ENCODE assay signal across 15 cellular contexts in the genomic region with DNA sequence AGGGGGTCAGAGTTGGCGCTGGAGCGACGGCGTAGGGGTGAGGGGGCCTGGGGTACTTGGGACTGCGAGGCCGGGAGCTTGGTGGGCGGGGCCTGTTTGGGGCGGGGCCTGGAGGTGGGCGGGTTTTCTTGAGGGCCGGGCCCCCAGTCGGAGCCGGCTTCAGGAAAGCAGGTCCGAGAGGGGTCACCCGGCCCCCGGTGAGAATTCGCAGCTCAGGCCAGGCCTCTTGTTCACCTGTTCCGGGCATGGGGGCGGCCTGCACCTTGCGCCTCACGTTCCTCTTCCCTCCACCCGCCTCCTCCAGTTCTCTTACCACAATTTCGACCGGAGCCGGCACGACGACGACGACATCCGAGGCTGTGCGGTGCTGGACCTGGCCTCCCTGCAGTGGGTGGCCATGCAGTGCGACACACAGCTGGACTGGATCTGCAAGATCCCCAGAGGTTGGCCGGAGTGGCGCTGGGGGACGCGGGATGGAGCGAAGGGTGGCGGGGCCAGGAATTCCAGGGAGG.
"Had no signal": no experiment of that assay in that cellular context is flagged by ENCODE, and none has a peak within 500 bp of the region (broad histone marks: within the 10 kb centered on the region; RNA-seq: fewer than 3 reads in every experiment).

No MANE protein-coding gene starts in this region.

- H3K27me3 ChIP-seq: adrenal gland had no signal

- H3K27ac Mint-ChIP-seq: activated naive CD4-positive, alpha-beta T cell treated with anti-CD3 and anti-CD28 coated beads, Interleukin-2, amount 50 U/mL, for 72 hours; dendritic cell treated with granulocyte-macrophage colony-stimulating factor and Interleukin-4, amounts not matched to agents 40 ng/mL and 50 ng/mL, for 4 days; mesothelial cell of epicardium; natural killer cell treated with Interleukin-12 subunit alpha and Interleukin-12 subunit beta and Interleukin-15 and Interleukin-18, amount 100 ng/mL, for 72 hours; progenitor cell of endocrine pancreas; stimulated activated naive CD8-positive, alpha-beta T cell treated with anti-CD3 and anti-CD28 coated beads, Interleukin-15, Interleukin-2, amounts not matched to agents 100 ng/mL and 50 ng/mL, for 24 hours; T-helper 17 cell; type B pancreatic cell had no signal

- H3K4me1 ChIP-seq: adrenal gland had no signal

- H3K27me3 Mint-ChIP-seq: dendritic cell treated with granulocyte-macrophage colony-stimulating factor and Interleukin-4, amounts not matched to agents 40 ng/mL and 50 ng/mL, for 4 days; natural killer cell treated with Interleukin-12 subunit alpha and Interleukin-12 subunit beta and Interleukin-15 and Interleukin-18, amount 100 ng/mL, for 72 hours; progenitor cell of endocrine pancreas; stimulated activated naive CD8-positive, alpha-beta T cell treated with anti-CD3 and anti-CD28 coated beads, Interleukin-15, Interleukin-2, amounts not matched to agents 100 ng/mL and 50 ng/mL, for 24 hours; T-helper 17 cell; type B pancreatic cell had no signal

- H3K9me3 Mint-ChIP-seq: activated naive CD4-positive, alpha-beta T cell treated with anti-CD3 and anti-CD28 coated beads, Interleukin-2, amount 50 U/mL, for 72 hours; dendritic cell treated with granulocyte-macrophage colony-stimulating factor and Interleukin-4, amounts not matched to agents 40 ng/mL and 50 ng/mL, for 4 days; mesothelial cell of epicardium; natural killer cell treated with Interleukin-12 subunit alpha and Interleukin-12 subunit beta and Interleukin-15 and Interleukin-18, amount 100 ng/mL, for 72 hours; stimulated activated naive CD8-positive, alpha-beta T cell treated with anti-CD3 and anti-CD28 coated beads, Interleukin-15, Interleukin-2, amounts not matched to agents 100 ng/mL and 50 ng/mL, for 24 hours; type B pancreatic cell had no signal

- H3K4me3 ChIP-seq: adrenal gland, lung had no signal

- H3K27ac ChIP-seq: adrenal gland, VCaP had no signal

- H3K9me3 ChIP-seq: adrenal gland had no signal

- H3K4me1 Mint-ChIP-seq: T-helper 17 cell had no signal

- H3K4me3 Mint-ChIP-seq: dendritic cell treated with granulocyte-macrophage colony-stimulating factor and Interleukin-4, amounts not matched to agents 40 ng/mL and 50 ng/mL, for 4 days; mesothelial cell of epicardium; natural killer cell treated with Interleukin-12 subunit alpha and Interleukin-12 subunit beta and Interleukin-15 and Interleukin-18, amount 100 ng/mL, for 72 hours; stimulated activated naive CD8-positive, alpha-beta T cell treated with anti-CD3 and anti-CD28 coated beads, Interleukin-15, Interleukin-2, amounts not matched to agents 100 ng/mL and 50 ng/mL, for 24 hours; T-helper 17 cell; type B pancreatic cell had no signal

- H3K36me3 ChIP-seq: adrenal gland had no signal

- H3K36me3 Mint-ChIP-seq: activated naive CD4-positive, alpha-beta T cell treated with anti-CD3 and anti-CD28 coated beads, Interleukin-2, amount 50 U/mL, for 72 hours; natural killer cell treated with Interleukin-12 subunit alpha and Interleukin-12 subunit beta and Interleukin-15 and Interleukin-18, amount 100 ng/mL, for 72 hours; type B pancreatic cell had no signal

- ATAC-seq: activated naive CD4-positive, alpha-beta T cell treated with anti-CD3 and anti-CD28 coated beads, Interleukin-2, amount 50 U/mL, for 72 hours; natural killer cell treated with Interleukin-12 subunit alpha and Interleukin-12 subunit beta and Interleukin-15 and Interleukin-18, amount 100 ng/mL, for 72 hours; T-helper 17 cell had no signal

- DNase-seq: activated CD4-positive, alpha-beta T cell treated with anti-CD3 and anti-CD28 coated beads for 1 hour; activated gamma-delta T cell; adrenal gland; effector CD8-positive, alpha-beta T cell; stimulated activated CD4-positive, alpha-beta T cell treated with anti-CD3 and anti-CD28 coated beads, Interleukin-2, amount 100 ng/mL, for 24 hours; T-helper 17 cell had no signal
